In the genomic region with DNA sequence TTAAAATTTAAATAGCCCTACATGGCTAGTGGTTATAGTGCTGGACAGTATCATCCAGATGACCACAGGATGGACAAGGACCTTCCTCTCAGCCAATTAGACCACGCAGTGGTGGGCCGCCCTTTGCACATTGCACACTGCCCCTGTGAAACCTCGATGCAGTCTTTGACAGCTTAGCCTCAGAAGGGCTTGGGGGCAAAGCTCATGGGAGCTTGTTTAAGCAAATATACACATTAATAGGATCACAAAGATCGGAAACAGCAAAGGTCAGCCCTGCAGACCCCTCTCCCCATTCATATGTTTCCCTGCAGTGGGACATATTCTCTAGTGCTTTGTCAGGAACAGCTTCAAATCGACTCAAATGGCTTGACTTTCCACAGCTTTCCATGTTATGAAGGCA, we compare ENCODE assay signal across 1 cellular context.
TF ChIP-seq lines count a peak whose summit lies in the region.

No MANE protein-coding gene starts in this region.

TF ChIP-seq in HepG2, 621 proteins besides CTCF, POLR2A, EP300 and RAD21 (continued from another document and continues in another):
- no peak for TF ChIP-seq TIGD3 (CRISPR knock-in tag; IDR thresholded peaks at IDR 0.05; ENCODE audit: borderline replicate concordance)
- no peak for TF ChIP-seq ZNF569 (CRISPR knock-in tag; IDR thresholded peaks at IDR 0.05; ENCODE audit: borderline replicate concordance)
- TF ChIP-seq ZNF3 (CRISPR knock-in tag; IDR thresholded peaks at IDR 0.05) = no peak
- TF ChIP-seq HNRNPLL (IDR thresholded peaks at IDR 0.05; ENCODE audit: low read depth, low read length, poor library complexity, severe bottlenecking) = no peak
- TF ChIP-seq SP5 (CRISPR knock-in tag; IDR thresholded peaks at IDR 0.05; ENCODE audit: borderline replicate concordance, low read depth) = no peak
- TF ChIP-seq ZBTB20 (CRISPR knock-in tag; IDR thresholded peaks at IDR 0.05; ENCODE audit: borderline replicate concordance, low read depth) = peak; percentile 36; the same call in 1 of the 2 replicates
- TF ChIP-seq ZNF484 (CRISPR knock-in tag; IDR thresholded peaks at IDR 0.05; ENCODE audit: borderline replicate concordance, low read depth) = no peak
- no peak for TF ChIP-seq SMC3 (IDR thresholded peaks at IDR 0.05; ENCODE audit: low read length)
- TF ChIP-seq, protein P1, sequence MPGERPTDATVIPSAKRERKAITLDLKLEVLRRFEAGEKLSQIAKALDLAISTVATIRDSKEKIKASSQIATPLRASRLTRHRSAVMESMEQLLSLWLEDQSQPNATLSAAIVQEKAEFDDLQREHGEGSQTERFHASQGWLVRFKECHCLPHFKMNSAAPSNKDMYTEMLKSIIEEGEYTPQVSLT (CRISPR knock-in tag; IDR thresholded peaks at IDR 0.05; ENCODE audit: borderline replicate concordance, low read depth) = no peak
- TF ChIP-seq, protein P2, sequence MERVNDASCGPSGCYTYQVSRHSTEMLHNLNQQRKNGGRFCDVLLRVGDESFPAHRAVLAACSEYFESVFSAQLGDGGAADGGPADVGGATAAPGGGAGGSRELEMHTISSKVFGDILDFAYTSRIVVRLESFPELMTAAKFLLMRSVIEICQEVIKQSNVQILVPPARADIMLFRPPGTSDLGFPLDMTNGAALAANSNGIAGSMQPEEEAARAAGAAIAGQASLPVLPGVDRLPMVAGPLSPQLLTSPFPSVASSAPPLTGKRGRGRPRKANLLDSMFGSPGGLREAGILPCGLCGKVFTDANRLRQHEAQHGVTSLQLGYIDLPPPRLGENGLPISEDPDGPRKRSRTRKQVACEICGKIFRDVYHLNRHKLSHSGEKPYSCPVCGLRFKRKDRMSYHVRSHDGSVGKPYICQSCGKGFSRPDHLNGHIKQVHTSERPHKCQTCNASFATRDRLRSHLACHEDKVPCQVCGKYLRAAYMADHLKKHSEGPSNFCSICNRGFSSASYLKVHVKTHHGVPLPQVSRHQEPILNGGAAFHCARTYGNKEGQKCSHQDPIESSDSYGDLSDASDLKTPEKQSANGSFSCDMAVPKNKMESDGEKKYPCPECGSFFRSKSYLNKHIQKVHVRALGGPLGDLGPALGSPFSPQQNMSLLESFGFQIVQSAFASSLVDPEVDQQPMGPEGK (CRISPR knock-in tag; IDR thresholded peaks at IDR 0.05) = no peak
- no peak for TF ChIP-seq CEBPZ (IDR thresholded peaks at IDR 0.05; ENCODE audit: low read length)
- no peak for TF ChIP-seq KDM2A (CRISPR knock-in tag; IDR thresholded peaks at IDR 0.05; ENCODE audit: borderline replicate concordance, low read depth)
- no peak for TF ChIP-seq KLF12 (CRISPR knock-in tag; IDR thresholded peaks at IDR 0.05; ENCODE audit: borderline replicate concordance)
- no peak for TF ChIP-seq ZNF737 (CRISPR knock-in tag; IDR thresholded peaks at IDR 0.05; ENCODE audit: borderline replicate concordance)
- TF ChIP-seq ZNF576 (CRISPR knock-in tag; IDR thresholded peaks at IDR 0.05) = no peak
- no peak for TF ChIP-seq KMT2B (CRISPR knock-in tag; IDR thresholded peaks at IDR 0.05)
- no peak for TF ChIP-seq CREB1 (IDR thresholded peaks at IDR 0.05)
- no peak for TF ChIP-seq CREB1 (CRISPR knock-in tag; IDR thresholded peaks at IDR 0.05)
- no peak for TF ChIP-seq NFE2 (CRISPR knock-in tag; IDR thresholded peaks at IDR 0.05)
- TF ChIP-seq, protein P3, sequence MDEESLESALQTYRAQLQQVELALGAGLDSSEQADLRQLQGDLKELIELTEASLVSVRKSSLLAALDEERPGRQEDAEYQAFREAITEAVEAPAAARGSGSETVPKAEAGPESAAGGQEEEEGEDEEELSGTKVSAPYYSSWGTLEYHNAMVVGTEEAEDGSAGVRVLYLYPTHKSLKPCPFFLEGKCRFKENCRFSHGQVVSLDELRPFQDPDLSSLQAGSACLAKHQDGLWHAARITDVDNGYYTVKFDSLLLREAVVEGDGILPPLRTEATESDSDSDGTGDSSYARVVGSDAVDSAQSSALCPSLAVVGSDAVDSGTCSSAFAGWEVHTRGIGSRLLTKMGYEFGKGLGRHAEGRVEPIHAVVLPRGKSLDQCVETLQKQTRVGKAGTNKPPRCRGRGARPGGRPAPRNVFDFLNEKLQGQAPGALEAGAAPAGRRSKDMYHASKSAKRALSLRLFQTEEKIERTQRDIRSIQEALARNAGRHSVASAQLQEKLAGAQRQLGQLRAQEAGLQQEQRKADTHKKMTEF (CRISPR knock-in tag; IDR thresholded peaks at IDR 0.05) = no peak
- no peak; the same call in 1 of the 2 replicates for TF ChIP-seq YEATS4 (CRISPR knock-in tag; IDR thresholded peaks at IDR 0.05; ENCODE audit: borderline replicate concordance)
- no peak for TF ChIP-seq DNMT1 (CRISPR knock-in tag; IDR thresholded peaks at IDR 0.05)
- TF ChIP-seq SMARCC2 (IDR thresholded peaks at IDR 0.05) = no peak
- no peak for TF ChIP-seq NCOA5 (CRISPR knock-in tag; IDR thresholded peaks at IDR 0.05)
- no peak for TF ChIP-seq SMAD3 (CRISPR knock-in tag; IDR thresholded peaks at IDR 0.05)
- no peak for TF ChIP-seq NONO (IDR thresholded peaks at IDR 0.05)
- TF ChIP-seq NONO (CRISPR knock-in tag; conservative IDR thresholded peaks at IDR 0.05) = 0 out of 2 replicates have a peak, but pooled peaks have one; percentile 18
- no peak for TF ChIP-seq ZNF432 (CRISPR knock-in tag; IDR thresholded peaks at IDR 0.05; ENCODE audit: borderline replicate concordance)
- no peak for TF ChIP-seq ONECUT2 (CRISPR knock-in tag; IDR thresholded peaks at IDR 0.05)
- TF ChIP-seq POLR2AphosphoS2 (IDR thresholded peaks at IDR 0.05; ENCODE audit: low read depth, low read length) = no peak
- peak; percentile 47 for TF ChIP-seq PITX1 (CRISPR knock-in tag; IDR thresholded peaks at IDR 0.05)
- TF ChIP-seq EHMT2 (IDR thresholded peaks at IDR 0.05; ENCODE audit: borderline replicate concordance, low read depth, low read length) = no peak
- no peak for TF ChIP-seq MTF1 (CRISPR knock-in tag; IDR thresholded peaks at IDR 0.05)
- TF ChIP-seq ZNF775 (CRISPR knock-in tag; IDR thresholded peaks at IDR 0.05; ENCODE audit: borderline replicate concordance) = no peak
- TF ChIP-seq AHR (CRISPR knock-in tag; IDR thresholded peaks at IDR 0.05) = no peak
- TF ChIP-seq NCOA2 (CRISPR knock-in tag; IDR thresholded peaks at IDR 0.05) = no peak
- TF ChIP-seq ZNF747 (CRISPR knock-in tag; IDR thresholded peaks at IDR 0.05; ENCODE audit: borderline replicate concordance) = no peak
- TF ChIP-seq ZNF772 (CRISPR knock-in tag; IDR thresholded peaks at IDR 0.05) = no peak
- TF ChIP-seq SP2 (CRISPR knock-in tag; IDR thresholded peaks at IDR 0.05) = no peak
- TF ChIP-seq, protein P4, sequence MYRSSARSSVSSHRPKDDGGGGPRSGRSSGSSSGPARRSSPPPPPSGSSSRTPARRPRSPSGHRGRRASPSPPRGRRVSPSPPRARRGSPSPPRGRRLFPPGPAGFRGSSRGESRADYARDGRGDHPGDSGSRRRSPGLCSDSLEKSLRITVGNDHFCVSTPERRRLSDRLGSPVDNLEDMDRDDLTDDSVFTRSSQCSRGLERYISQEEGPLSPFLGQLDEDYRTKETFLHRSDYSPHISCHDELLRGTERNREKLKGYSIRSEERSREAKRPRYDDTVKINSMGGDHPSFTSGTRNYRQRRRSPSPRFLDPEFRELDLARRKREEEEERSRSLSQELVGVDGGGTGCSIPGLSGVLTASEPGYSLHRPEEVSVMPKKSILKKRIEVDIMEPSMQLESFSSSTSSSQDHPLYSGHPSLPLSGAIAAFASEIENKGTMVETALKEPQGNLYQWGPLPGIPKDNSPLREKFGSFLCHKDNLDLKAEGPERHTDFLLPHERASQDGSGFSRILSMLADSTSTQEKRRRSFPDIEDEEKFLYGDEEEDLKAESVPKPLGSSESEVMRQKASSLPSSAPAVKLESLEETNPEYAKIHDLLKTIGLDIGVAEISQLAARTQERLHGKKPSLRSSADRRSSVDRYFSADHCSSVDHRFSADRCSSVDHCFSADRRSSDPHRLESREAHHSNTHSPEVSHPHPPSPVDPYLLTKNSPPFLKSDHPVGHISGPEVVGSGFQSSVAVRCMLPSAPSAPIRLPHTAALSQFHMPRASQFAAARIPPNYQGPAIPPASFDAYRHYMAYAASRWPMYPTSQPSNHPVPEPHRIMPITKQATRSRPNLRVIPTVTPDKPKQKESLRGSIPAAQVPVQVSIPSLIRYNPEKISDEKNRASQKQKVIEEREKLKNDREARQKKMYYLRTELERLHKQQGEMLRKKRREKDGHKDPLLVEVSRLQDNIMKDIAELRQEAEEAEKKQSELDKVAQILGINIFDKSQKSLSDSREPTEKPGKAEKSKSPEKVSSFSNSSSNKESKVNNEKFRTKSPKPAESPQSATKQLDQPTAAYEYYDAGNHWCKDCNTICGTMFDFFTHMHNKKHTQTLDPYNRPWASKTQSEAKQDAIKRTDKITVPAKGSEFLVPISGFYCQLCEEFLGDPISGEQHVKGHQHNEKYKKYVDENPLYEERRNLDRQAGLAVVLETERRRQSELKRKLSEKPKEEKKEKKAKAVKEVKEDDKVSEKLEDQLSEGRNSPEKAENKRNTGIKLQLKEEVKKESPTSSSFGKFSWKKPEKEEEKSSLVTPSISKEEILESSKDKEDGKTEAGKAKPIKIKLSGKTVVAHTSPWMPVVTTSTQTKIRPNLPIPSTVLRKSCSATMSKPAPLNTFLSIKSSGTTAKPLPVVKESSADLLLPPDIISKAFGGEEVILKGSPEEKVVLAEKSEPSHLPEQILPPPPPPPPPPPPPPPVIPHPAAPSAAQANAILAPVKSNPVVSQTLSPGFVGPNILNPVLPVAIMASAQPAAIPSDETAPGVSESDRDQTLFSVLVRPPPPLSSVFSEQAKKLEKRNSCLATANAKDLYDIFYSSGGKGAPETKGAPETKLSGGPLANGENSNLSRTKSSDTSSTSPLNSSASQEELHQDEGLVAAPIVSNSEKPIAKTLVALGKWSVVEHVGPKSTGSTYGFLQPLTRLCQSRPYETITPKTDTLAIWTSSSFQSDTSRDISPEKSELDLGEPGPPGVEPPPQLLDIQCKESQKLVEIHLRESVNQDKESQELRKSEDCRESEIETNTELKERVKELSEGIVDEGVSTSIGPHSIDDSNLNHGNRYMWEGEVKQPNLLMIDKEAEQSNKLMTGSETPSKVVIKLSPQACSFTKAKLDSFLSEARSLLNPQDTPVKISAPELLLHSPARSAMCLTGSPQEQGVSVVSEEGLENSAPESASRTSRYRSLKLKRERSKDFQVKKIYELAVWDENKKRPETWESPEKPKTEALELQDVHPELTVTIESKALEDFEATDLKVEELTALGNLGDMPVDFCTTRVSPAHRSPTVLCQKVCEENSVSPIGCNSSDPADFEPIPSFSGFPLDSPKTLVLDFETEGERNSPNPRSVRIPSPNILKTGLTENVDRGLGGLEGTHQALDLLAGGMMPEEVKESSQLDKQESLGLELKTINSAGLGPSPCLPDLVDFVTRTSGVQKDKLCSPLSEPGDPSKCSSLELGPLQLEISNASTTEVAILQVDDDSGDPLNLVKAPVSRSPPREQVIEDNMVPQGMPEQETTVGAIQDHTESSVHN (CRISPR knock-in tag; IDR thresholded peaks at IDR 0.05) = no peak
- no peak for TF ChIP-seq KAT8 (CRISPR knock-in tag; IDR thresholded peaks at IDR 0.05)
- TF ChIP-seq, protein P5, sequence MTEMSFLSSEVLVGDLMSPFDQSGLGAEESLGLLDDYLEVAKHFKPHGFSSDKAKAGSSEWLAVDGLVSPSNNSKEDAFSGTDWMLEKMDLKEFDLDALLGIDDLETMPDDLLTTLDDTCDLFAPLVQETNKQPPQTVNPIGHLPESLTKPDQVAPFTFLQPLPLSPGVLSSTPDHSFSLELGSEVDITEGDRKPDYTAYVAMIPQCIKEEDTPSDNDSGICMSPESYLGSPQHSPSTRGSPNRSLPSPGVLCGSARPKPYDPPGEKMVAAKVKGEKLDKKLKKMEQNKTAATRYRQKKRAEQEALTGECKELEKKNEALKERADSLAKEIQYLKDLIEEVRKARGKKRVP (CRISPR knock-in tag; IDR thresholded peaks at IDR 0.05) = no peak
- TF ChIP-seq, protein P6, sequence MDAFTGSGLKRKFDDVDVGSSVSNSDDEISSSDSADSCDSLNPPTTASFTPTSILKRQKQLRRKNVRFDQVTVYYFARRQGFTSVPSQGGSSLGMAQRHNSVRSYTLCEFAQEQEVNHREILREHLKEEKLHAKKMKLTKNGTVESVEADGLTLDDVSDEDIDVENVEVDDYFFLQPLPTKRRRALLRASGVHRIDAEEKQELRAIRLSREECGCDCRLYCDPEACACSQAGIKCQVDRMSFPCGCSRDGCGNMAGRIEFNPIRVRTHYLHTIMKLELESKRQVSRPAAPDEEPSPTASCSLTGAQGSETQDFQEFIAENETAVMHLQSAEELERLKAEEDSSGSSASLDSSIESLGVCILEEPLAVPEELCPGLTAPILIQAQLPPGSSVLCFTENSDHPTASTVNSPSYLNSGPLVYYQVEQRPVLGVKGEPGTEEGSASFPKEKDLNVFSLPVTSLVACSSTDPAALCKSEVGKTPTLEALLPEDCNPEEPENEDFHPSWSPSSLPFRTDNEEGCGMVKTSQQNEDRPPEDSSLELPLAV (CRISPR knock-in tag; conservative IDR thresholded peaks at IDR 0.05; ENCODE audit: low read depth) = no peak
- peak; percentile 35; the same call in 1 of the 2 replicates for TF ChIP-seq NFYB (CRISPR knock-in tag; IDR thresholded peaks at IDR 0.05)
